In the genomic region with DNA sequence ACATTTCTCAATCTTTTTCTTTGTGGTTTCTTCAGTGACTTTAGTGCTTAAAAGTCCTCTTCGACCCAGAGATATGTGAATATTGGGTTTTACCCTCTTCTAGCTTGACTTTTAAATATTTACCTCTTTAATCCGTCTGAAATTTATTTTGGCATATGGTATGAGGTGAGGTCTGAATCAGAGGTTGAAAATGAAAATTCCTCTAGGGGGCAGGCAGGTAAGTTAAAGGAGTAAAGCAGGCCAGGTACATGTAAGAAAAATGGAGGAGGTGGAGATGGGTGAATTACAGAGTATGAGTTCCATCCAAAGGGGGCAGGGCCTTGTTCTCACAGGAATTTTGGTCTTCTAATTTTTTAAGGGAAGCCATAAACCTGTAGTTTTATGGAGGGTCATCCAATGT, we compare ENCODE assay signal across 21 cellular contexts.
A peak's percentile ranks its signal among the peaks of the same experiment; 100 is the strongest.
DNase-seq lines count a peak whose midpoint lies in the region; ATAC-seq and TF ChIP-seq lines count a peak whose summit lies in the region.
"Had no signal": no experiment of that assay in that cellular context is flagged by ENCODE, and none has a peak within 500 bp of the region (broad histone marks: within the 10 kb centered on the region; RNA-seq: fewer than 3 reads in every experiment).

No MANE protein-coding gene starts in this region.

- H3K4me3 ChIP-seq in epithelial cell of esophagus (ENCODE audit: low read length) = no peak overlapping the region
- H3K4me3 ChIP-seq: breast epithelium, HAP-1, left lung, pancreas had no signal

- TF ChIP-seq CTCF in epithelial cell of esophagus (IDR thresholded peaks at IDR 0.05; ENCODE audit: insufficient read depth, low read depth, low read length, missing control alignments) = peak; percentile 54

- ATAC-seq in GM21723 (IDR thresholded peaks at IDR 0.05; ENCODE audit: unreplicated experiment) (no peak), HG03460 (IDR thresholded peaks at IDR 0.05; ENCODE audit: unreplicated experiment) (no peak)
- ATAC-seq: left lung; stimulated activated memory B cell treated with anti-CD40 and anti-IgM and Interleukin-4, amounts not matched to agents 10 μg/mL and 1 μg/mL and 100 μg/mL, for 72 hours had no signal

- DNase-seq in NCI-H82 (lab: John Stamatoyannopoulos, UW) (peak; percentile 2), NCI-H82 treated with DMSO at 0.1 percent for 48 hours (lab: John Stamatoyannopoulos, UW; ENCODE audit: unreplicated experiment) (no peak), NCI-H345 (lab: John Stamatoyannopoulos, UW) (peak; percentile 21), epithelial cell of esophagus (ENCODE audit: low read depth) (peak; percentile 55), T-helper 1 cell (no peak)
- DNase-seq in activated CD8-positive, alpha-beta memory T cell treated with anti-CD3 and anti-CD28 coated beads, Interleukin-2, amount 50 U/mL, for 48 hours = no peak
- DNase-seq: activated CD4-positive, alpha-beta T cell treated with anti-CD3 and anti-CD28 coated beads, Interleukin-2, amount 10 ng/mL, durations not matched to agents 24 days and 14 days; activated naive CD4-positive, alpha-beta T cell treated with anti-CD3 and anti-CD28 coated beads, Interleukin-2, amount 50 U/mL, for 16 hours; activated T-cell treated with anti-CD3 and anti-CD28 coated beads for 4 hours; CD8-positive, alpha-beta memory T cell; hypothalamus; left lung; NCI-H69; pancreas; SHP77; trophoblast cell had no signal

Comparison
In these comparisons a context has a peak if more than half of its experiments do, and no peak if none do; other contexts are left out.
1. DNase-seq: peak in NCI-H82 (single experiment), NCI-H345 (single experiment) and epithelial cell of esophagus (single experiment); none in NCI-H82 treated with DMSO at 0.1 percent for 48 hours (single experiment), activated CD8-positive, alpha-beta memory T cell treated with anti-CD3 and anti-CD28 coated beads, Interleukin-2, amount 50 U/mL, for 48 hours (single experiment) and T-helper 1 cell (0 of 5).